1 cellular context compared by ENCODE assay signal in genomic region chr19:33273881-33274662, GRCh38.
TF ChIP-seq lines count a peak whose summit lies in the region.

No MANE protein-coding gene starts in this region.

TF ChIP-seq in HepG2, 621 proteins besides CTCF, POLR2A, EP300 and RAD21 (continued from another document and continues in another):
- no peak for TF ChIP-seq ONECUT2 (CRISPR knock-in tag; IDR thresholded peaks at IDR 0.05)
- TF ChIP-seq, protein P1, sequence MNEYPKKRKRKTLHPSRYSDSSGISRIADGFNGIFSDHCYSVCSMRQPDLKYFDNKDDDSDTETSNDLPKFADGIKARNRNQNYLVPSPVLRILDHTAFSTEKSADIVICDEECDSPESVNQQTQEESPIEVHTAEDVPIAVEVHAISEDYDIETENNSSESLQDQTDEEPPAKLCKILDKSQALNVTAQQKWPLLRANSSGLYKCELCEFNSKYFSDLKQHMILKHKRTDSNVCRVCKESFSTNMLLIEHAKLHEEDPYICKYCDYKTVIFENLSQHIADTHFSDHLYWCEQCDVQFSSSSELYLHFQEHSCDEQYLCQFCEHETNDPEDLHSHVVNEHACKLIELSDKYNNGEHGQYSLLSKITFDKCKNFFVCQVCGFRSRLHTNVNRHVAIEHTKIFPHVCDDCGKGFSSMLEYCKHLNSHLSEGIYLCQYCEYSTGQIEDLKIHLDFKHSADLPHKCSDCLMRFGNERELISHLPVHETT (CRISPR knock-in tag; conservative IDR thresholded peaks at IDR 0.05): 0 out of 2 replicates have a peak, but pooled peaks have one; percentile 65
- TF ChIP-seq KMT2A (CRISPR knock-in tag; IDR thresholded peaks at IDR 0.05): peak; percentile 67; the same call in 1 of the 2 replicates
- TF ChIP-seq FOXK1 (CRISPR knock-in tag; IDR thresholded peaks at IDR 0.05; ENCODE audit: borderline replicate concordance, low read depth): peak; percentile 63; the same call in 1 of the 2 replicates
- TF ChIP-seq, protein P2, sequence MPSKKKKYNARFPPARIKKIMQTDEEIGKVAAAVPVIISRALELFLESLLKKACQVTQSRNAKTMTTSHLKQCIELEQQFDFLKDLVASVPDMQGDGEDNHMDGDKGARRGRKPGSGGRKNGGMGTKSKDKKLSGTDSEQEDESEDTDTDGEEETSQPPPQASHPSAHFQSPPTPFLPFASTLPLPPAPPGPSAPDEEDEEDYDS (CRISPR knock-in tag; IDR thresholded peaks at IDR 0.05): peak; percentile 31; the same call in 1 of the 2 replicates
- TF ChIP-seq ZNF615 (CRISPR knock-in tag; IDR thresholded peaks at IDR 0.05; ENCODE audit: borderline replicate concordance): no peak
- 0 out of 2 replicates have a peak, but pooled peaks have one; percentile 54 for TF ChIP-seq KLF6 (CRISPR knock-in tag; IDR thresholded peaks at IDR 0.05)
- TF ChIP-seq, protein P3, sequence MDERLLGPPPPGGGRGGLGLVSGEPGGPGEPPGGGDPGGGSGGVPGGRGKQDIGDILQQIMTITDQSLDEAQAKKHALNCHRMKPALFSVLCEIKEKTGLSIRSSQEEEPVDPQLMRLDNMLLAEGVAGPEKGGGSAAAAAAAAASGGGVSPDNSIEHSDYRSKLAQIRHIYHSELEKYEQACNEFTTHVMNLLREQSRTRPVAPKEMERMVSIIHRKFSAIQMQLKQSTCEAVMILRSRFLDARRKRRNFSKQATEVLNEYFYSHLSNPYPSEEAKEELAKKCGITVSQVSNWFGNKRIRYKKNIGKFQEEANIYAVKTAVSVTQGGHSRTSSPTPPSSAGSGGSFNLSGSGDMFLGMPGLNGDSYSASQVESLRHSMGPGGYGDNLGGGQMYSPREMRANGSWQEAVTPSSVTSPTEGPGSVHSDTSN (CRISPR knock-in tag; IDR thresholded peaks at IDR 0.05): 0 out of 2 replicates have a peak, but pooled peaks have one; percentile 31
- no peak for TF ChIP-seq NKX3-1 (CRISPR knock-in tag; IDR thresholded peaks at IDR 0.05)
- TF ChIP-seq KAT7 (CRISPR knock-in tag; IDR thresholded peaks at IDR 0.05; ENCODE audit: borderline replicate concordance): no peak
- TF ChIP-seq E2F1 (CRISPR knock-in tag; IDR thresholded peaks at IDR 0.05): no peak
- 0 out of 2 replicates have a peak, but pooled peaks have one; percentile 30 for TF ChIP-seq CHD4 (IDR thresholded peaks at IDR 0.05; ENCODE audit: borderline replicate concordance, low read length)
- TF ChIP-seq ZNF678 (CRISPR knock-in tag; IDR thresholded peaks at IDR 0.05): no peak
- no peak for TF ChIP-seq ZBTB8A (CRISPR knock-in tag; IDR thresholded peaks at IDR 0.05; ENCODE audit: borderline replicate concordance, low read depth)
- peak; percentile 52; the same call in 1 of the 2 replicates for TF ChIP-seq CENPT (CRISPR knock-in tag; IDR thresholded peaks at IDR 0.05; ENCODE audit: low read depth)
- TF ChIP-seq HMGXB4 (CRISPR knock-in tag; IDR thresholded peaks at IDR 0.05; ENCODE audit: borderline replicate concordance in 1 of 2, low read depth in 1 of 2): 0 out of 4 replicates have a peak, but pooled peaks of 1 of the 2 experiments have one; percentile 15
- no peak for TF ChIP-seq PAF1 (CRISPR knock-in tag; IDR thresholded peaks at IDR 0.05)
- no peak for TF ChIP-seq JUN (CRISPR knock-in tag; IDR thresholded peaks at IDR 0.05)
- TF ChIP-seq ZSCAN25 (CRISPR knock-in tag; IDR thresholded peaks at IDR 0.05): peak; percentile 59
- 0 out of 2 replicates have a peak, but pooled peaks have one; percentile 13 for TF ChIP-seq STAG1 (CRISPR knock-in tag; IDR thresholded peaks at IDR 0.05)
- TF ChIP-seq, protein P4, sequence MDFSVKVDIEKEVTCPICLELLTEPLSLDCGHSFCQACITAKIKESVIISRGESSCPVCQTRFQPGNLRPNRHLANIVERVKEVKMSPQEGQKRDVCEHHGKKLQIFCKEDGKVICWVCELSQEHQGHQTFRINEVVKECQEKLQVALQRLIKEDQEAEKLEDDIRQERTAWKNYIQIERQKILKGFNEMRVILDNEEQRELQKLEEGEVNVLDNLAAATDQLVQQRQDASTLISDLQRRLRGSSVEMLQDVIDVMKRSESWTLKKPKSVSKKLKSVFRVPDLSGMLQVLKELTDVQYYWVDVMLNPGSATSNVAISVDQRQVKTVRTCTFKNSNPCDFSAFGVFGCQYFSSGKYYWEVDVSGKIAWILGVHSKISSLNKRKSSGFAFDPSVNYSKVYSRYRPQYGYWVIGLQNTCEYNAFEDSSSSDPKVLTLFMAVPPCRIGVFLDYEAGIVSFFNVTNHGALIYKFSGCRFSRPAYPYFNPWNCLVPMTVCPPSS (IDR thresholded peaks at IDR 0.05): no peak
- TF ChIP-seq SKIL (CRISPR knock-in tag; IDR thresholded peaks at IDR 0.05; ENCODE audit: borderline replicate concordance): peak; percentile 64; the same call in 1 of the 2 replicates
- TF ChIP-seq SALL2 (CRISPR knock-in tag; IDR thresholded peaks at IDR 0.05): peak; percentile 77; the same call in 1 of the 2 replicates
- TF ChIP-seq MED13 (CRISPR knock-in tag; IDR thresholded peaks at IDR 0.05): peak; percentile 71; the same call in 1 of the 2 replicates
- peak; percentile 35 for TF ChIP-seq HNRNPLL (IDR thresholded peaks at IDR 0.05; ENCODE audit: low read depth, low read length, poor library complexity, severe bottlenecking)
- TF ChIP-seq THAP7 (CRISPR knock-in tag; IDR thresholded peaks at IDR 0.05): peak; percentile 42; the same call in 1 of the 2 replicates
- peak; percentile 81 for TF ChIP-seq FOSL2 (CRISPR knock-in tag; IDR thresholded peaks at IDR 0.05)
- no peak for TF ChIP-seq ZC3H13 (CRISPR knock-in tag; IDR thresholded peaks at IDR 0.05)
- no peak for TF ChIP-seq ZNF484 (CRISPR knock-in tag; IDR thresholded peaks at IDR 0.05; ENCODE audit: borderline replicate concordance, low read depth)
- peak; percentile 61; the same call in 1 of the 2 replicates for TF ChIP-seq ZNF619 (CRISPR knock-in tag; IDR thresholded peaks at IDR 0.05)
- no peak for TF ChIP-seq ZBTB42 (CRISPR knock-in tag; IDR thresholded peaks at IDR 0.05)
- no peak for TF ChIP-seq ZNF530 (CRISPR knock-in tag; IDR thresholded peaks at IDR 0.05; ENCODE audit: low read depth)
- 0 out of 2 replicates have a peak, but pooled peaks have one; percentile 12 for TF ChIP-seq MEIS2 (CRISPR knock-in tag; IDR thresholded peaks at IDR 0.05)
- no peak for TF ChIP-seq ZNF781 (CRISPR knock-in tag; IDR thresholded peaks at IDR 0.05; ENCODE audit: borderline replicate concordance, not compliant biosample characterization)
- TF ChIP-seq YEATS2 (CRISPR knock-in tag; IDR thresholded peaks at IDR 0.05; ENCODE audit: borderline replicate concordance): no peak
- TF ChIP-seq BCL6 (CRISPR knock-in tag; IDR thresholded peaks at IDR 0.05): peak; percentile 53; the same call in 1 of the 2 replicates
- TF ChIP-seq ZFP1 (CRISPR knock-in tag; IDR thresholded peaks at IDR 0.05): no peak
- TF ChIP-seq, protein P5, sequence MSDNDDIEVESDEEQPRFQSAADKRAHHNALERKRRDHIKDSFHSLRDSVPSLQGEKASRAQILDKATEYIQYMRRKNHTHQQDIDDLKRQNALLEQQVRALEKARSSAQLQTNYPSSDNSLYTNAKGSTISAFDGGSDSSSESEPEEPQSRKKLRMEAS (IDR thresholded peaks at IDR 0.05): peak; percentile 90
- peak; percentile 88 for TF ChIP-seq ZBTB7A (CRISPR knock-in tag; IDR thresholded peaks at IDR 0.05)
- no peak for TF ChIP-seq ZSCAN12 (CRISPR knock-in tag; IDR thresholded peaks at IDR 0.05)
- no peak for TF ChIP-seq ZNF264 (CRISPR knock-in tag; IDR thresholded peaks at IDR 0.05)
- no peak for TF ChIP-seq ZNF543 (CRISPR knock-in tag; IDR thresholded peaks at IDR 0.05)
- peak; percentile 18; the same call in 1 of the 2 replicates for TF ChIP-seq MIER3 (CRISPR knock-in tag; IDR thresholded peaks at IDR 0.05; ENCODE audit: borderline replicate concordance)
- peak; percentile 70; the same call in 1 of the 2 replicates for TF ChIP-seq ZNF788 (CRISPR knock-in tag; IDR thresholded peaks at IDR 0.05; ENCODE audit: borderline replicate concordance)
- peak; percentile 98 for TF ChIP-seq BRD4 (CRISPR knock-in tag; IDR thresholded peaks at IDR 0.05)
- TF ChIP-seq ELF4 (CRISPR knock-in tag; IDR thresholded peaks at IDR 0.05; ENCODE audit: borderline replicate concordance): no peak
- TF ChIP-seq ZNF713 (CRISPR knock-in tag; IDR thresholded peaks at IDR 0.05): peak; percentile 69; the same call in 1 of the 2 replicates
- TF ChIP-seq TRIM24 (CRISPR knock-in tag; IDR thresholded peaks at IDR 0.05): peak; percentile 25; the same call in 1 of the 2 replicates
- TF ChIP-seq NR1H2 (CRISPR knock-in tag; IDR thresholded peaks at IDR 0.05; ENCODE audit: borderline replicate concordance, low read depth): peak; percentile 33; the same call in 1 of the 2 replicates
- no peak for TF ChIP-seq MAFG (CRISPR knock-in tag; IDR thresholded peaks at IDR 0.05)
- TF ChIP-seq ZNF224 (CRISPR knock-in tag; IDR thresholded peaks at IDR 0.05): no peak
- TF ChIP-seq, protein P6, sequence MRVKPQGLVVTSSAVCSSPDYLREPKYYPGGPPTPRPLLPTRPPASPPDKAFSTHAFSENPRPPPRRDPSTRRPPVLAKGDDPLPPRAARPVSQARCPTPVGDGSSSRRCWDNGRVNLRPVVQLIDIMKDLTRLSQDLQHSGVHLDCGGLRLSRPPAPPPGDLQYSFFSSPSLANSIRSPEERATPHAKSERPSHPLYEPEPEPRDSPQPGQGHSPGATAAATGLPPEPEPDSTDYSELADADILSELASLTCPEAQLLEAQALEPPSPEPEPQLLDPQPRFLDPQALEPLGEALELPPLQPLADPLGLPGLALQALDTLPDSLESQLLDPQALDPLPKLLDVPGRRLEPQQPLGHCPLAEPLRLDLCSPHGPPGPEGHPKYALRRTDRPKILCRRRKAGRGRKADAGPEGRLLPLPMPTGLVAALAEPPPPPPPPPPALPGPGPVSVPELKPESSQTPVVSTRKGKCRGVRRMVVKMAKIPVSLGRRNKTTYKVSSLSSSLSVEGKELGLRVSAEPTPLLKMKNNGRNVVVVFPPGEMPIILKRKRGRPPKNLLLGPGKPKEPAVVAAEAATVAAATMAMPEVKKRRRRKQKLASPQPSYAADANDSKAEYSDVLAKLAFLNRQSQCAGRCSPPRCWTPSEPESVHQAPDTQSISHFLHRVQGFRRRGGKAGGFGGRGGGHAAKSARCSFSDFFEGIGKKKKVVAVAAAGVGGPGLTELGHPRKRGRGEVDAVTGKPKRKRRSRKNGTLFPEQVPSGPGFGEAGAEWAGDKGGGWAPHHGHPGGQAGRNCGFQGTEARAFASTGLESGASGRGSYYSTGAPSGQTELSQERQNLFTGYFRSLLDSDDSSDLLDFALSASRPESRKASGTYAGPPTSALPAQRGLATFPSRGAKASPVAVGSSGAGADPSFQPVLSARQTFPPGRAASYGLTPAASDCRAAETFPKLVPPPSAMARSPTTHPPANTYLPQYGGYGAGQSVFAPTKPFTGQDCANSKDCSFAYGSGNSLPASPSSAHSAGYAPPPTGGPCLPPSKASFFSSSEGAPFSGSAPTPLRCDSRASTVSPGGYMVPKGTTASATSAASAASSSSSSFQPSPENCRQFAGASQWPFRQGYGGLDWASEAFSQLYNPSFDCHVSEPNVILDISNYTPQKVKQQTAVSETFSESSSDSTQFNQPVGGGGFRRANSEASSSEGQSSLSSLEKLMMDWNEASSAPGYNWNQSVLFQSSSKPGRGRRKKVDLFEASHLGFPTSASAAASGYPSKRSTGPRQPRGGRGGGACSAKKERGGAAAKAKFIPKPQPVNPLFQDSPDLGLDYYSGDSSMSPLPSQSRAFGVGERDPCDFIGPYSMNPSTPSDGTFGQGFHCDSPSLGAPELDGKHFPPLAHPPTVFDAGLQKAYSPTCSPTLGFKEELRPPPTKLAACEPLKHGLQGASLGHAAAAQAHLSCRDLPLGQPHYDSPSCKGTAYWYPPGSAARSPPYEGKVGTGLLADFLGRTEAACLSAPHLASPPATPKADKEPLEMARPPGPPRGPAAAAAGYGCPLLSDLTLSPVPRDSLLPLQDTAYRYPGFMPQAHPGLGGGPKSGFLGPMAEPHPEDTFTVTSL (CRISPR knock-in tag; IDR thresholded peaks at IDR 0.05; ENCODE audit: borderline replicate concordance): no peak
- TF ChIP-seq YY1 (IDR thresholded peaks at IDR 0.05; ENCODE audit: insufficient read depth, insufficient replicate concordance, low read depth, low read length): no peak
- peak; percentile 49; the same call in 1 of the 2 replicates for TF ChIP-seq ZMYM4 (CRISPR knock-in tag; IDR thresholded peaks at IDR 0.05)
- 0 out of 2 replicates have a peak, but pooled peaks have one; percentile 22 for TF ChIP-seq RFXAP (CRISPR knock-in tag; IDR thresholded peaks at IDR 0.05; ENCODE audit: borderline replicate concordance)
